ENCODE assay signal across 14 cellular contexts in genomic region chr1:155379877-155380192, GRCh38. TPM values are rescaled to one million over a fixed set of nuclear protein-coding genes. Genes with fewer than 3 reads are reported as not detected.
DNase-seq lines count a peak whose midpoint lies in the region; TF ChIP-seq lines count a peak whose summit lies in the region.
"Had no signal": no experiment of that assay in that cellular context is flagged by ENCODE, and none has a peak within 500 bp of the region (broad histone marks: within the 10 kb centered on the region; RNA-seq: fewer than 3 reads in every experiment).

No MANE protein-coding gene starts in this region.

- H4K20me1 ChIP-seq in Karpas-422 (ENCODE audit: insufficient read depth, low read depth, low read length) (no peaks in the 10 kb centered on the region), osteoblast (ENCODE audit: insufficient read depth, low read length) (no peaks in the 10 kb centered on the region)

- H3K4me2 ChIP-seq in Karpas-422 (ENCODE audit: low read depth, low read length, poor library complexity, severe bottlenecking) (peak overlapping the region; percentile 50), osteoblast (ENCODE audit: insufficient read depth, low read length) (peak overlapping the region; percentile 82)
- H3K4me2 ChIP-seq: SK-N-SH had no signal

- CTCF ChIA-PET in RWPE1 (lab: Yijun Ruan, JAX): interaction anchor here (0.6 to 0.7 kb wide), 3 partner anchors 50 to 146 kb away, joined by 3 to 4 read pairs (median 3); no protein-coding TSS in a partner anchor

- no peaks in the 10 kb centered on the region for H3K27me3 ChIP-seq in Karpas-422 (ENCODE audit: low read length)
- H3K27me3 ChIP-seq in osteoblast (ENCODE audit: insufficient read depth, low read length): no peaks in the 10 kb centered on the region
- H3K27me3 ChIP-seq: foreskin keratinocyte had no signal

- H3K36me3 ChIP-seq in Karpas-422 (ENCODE audit: insufficient read depth, low read length): peaks cover 27% of the 10 kb centered on the region
- H3K36me3 ChIP-seq in osteoblast (ENCODE audit: insufficient read depth, low read length): peaks cover 15% of the 10 kb centered on the region

- TF ChIP-seq CTCF in coronary artery (IDR thresholded peaks at IDR 0.05): no peak
- no peak for TF ChIP-seq CTCF in osteoblast (IDR thresholded peaks at IDR 0.05; ENCODE audit: extremely low read depth, low read depth, low read length)
- TF ChIP-seq CTCF in RWPE1 (conservative IDR thresholded peaks at IDR 0.05; ENCODE audit: low read depth): no peak

- in situ Hi-C loops in ACHN (cut with HindIII; ENCODE audit: low pct_ligation_motif_present, low pct_unique_long_range_greater_than_20kb, low sequenced_read_pairs): no loop called here

- H3K4me3 ChIP-seq in Karpas-422 (ENCODE audit: low read length): no peak overlapping the region
- peak overlapping the region; percentile 17 for H3K4me3 ChIP-seq in coronary artery
- H3K4me3 ChIP-seq in osteoblast (ENCODE audit: insufficient read depth, low read length): no peak overlapping the region

- no peaks in the 10 kb centered on the region for H3K9me3 ChIP-seq in Karpas-422 (ENCODE audit: low read length)
- H3K9me3 ChIP-seq in osteoblast (ENCODE audit: low read depth, low read length): no peaks in the 10 kb centered on the region
- H3K9me3 ChIP-seq: SK-N-SH had no signal

- H3K9me2 ChIP-seq in Karpas-422 (replicated peaks; ENCODE audit: insufficient read depth, low read length): no peaks in the 10 kb centered on the region
- H3K9me2 ChIP-seq: SK-N-SH had no signal

- DNase-seq in DMS79 treated with DMSO at 0.1 percent for 48 hours (lab: John Stamatoyannopoulos, UW) (peak; percentile 41), Karpas-422 (no peak), coronary artery (ENCODE audit: low spot score) (no peak), osteoblast (ENCODE audit: insufficient read length, low spot score, missing footprints) (no peak), NCI-H82 (lab: John Stamatoyannopoulos, UW) (no peak), RWPE1 (ENCODE audit: low spot score) (no peak), ACHN (no peak)
- DNase-seq in effector CD4-positive, alpha-beta T cell: no peak
- DNase-seq: activated gamma-delta T cell treated with Interleukin-2 at 50 U/mL for 16 hours; DMS 273 treated with DMSO at 0.1 percent for 48 hours; foreskin keratinocyte; occipital lobe; stimulated activated naive CD8-positive, alpha-beta T cell treated with anti-CD3 and anti-CD28 coated beads, Interleukin-15, Interleukin-2, amounts not matched to agents 100 U/mL and 50 U/mL, for 24 hours had no signal

- H3K27ac ChIP-seq in Karpas-422 (ENCODE audit: low read length): peak overlapping the region; percentile 59
- H3K27ac ChIP-seq in coronary artery: peak overlapping the region; percentile 43 to 71
- H3K27ac ChIP-seq in osteoblast (ENCODE audit: low read depth, low read length): peak overlapping the region; percentile 89
- H3K27ac ChIP-seq in RWPE1: no peak overlapping the region
- H3K27ac ChIP-seq: foreskin keratinocyte had no signal

- H2AFZ ChIP-seq in Karpas-422 (ENCODE audit: low read length) (no peak overlapping the region), osteoblast (ENCODE audit: low read length) (peak overlapping the region; percentile 69)

- H3K9ac ChIP-seq in Karpas-422 (ENCODE audit: low read length): no peak overlapping the region
- H3K9ac ChIP-seq: SK-N-SH had no signal

- POLR2A ChIA-PET in RWPE1 (lab: Yijun Ruan, JAX; ENCODE audit: low non-redundant PET): no interaction called here

- H3K4me1 ChIP-seq in Karpas-422 (ENCODE audit: low read length) (peaks cover 18% of the 10 kb centered on the region), osteoblast (ENCODE audit: insufficient read depth, low read length) (peaks cover 22% of the 10 kb centered on the region)
- H3K4me1 ChIP-seq: foreskin keratinocyte had no signal

- H3K79me2 ChIP-seq in Karpas-422 (ENCODE audit: low read length): peaks cover 3% of the 10 kb centered on the region
- no peaks in the 10 kb centered on the region for H3K79me2 ChIP-seq in osteoblast (ENCODE audit: insufficient read depth, low read length)

RNA-seq across cellular contexts. Expression of gene RUSC1, which starts 59.1 kb away (rescaled TPM):
- total RNA-seq in Karpas-422 (2014; rRNA removed; shearing (Covaris generic); ENCODE audit: low replicate concordance): 8.3 and 9.2 TPM in 2 replicates
- total RNA-seq in osteoblast: 15.6 and 16.5 TPM in 2 replicates
